In the genomic region with DNA sequence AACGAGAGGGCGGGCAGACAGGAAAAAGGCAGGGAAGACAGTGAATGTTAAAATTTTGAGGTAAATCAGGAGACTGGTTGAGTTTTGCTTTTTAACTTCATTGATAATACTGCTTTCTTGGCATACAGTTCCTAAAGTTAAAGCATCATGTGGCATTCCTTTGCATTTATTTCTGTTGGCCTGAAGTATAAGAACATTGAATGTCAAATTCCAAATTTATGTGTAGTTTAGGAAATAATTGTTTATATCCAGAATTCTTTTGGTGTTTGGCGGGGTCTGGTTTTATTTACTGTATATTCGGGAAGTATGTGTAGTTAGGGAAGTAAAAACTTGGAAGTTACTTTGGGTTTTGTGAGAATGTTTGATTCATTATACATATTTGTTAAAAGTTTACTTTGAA, we compare ENCODE assay signal across 8 cellular contexts.
DNase-seq lines count a peak whose midpoint lies in the region; ATAC-seq and TF ChIP-seq lines count a peak whose summit lies in the region.

No MANE protein-coding gene starts in this region.

- TF ChIP-seq CTCF in OCI-LY1 (IDR thresholded peaks at IDR 0.05; ENCODE audit: low read length) (no peak), endodermal cell (conservative IDR thresholded peaks at IDR 0.05) (no peak), neural progenitor cell (IDR thresholded peaks at IDR 0.05) (no peak)

- H3F3A ChIP-seq in OCI-LY1 (ENCODE audit: insufficient read depth, low read length), result no peaks in the 10 kb centered on the region
- H3F3A ChIP-seq in neural progenitor cell (ENCODE audit: low read depth), result peaks cover 4% of the 10 kb centered on the region

- peaks cover 54 to 56% (median 55%) of the 10 kb centered on the region in 11 experiments for H4K20me1 ChIP-seq in BLaER1 treated with 17β-estradiol and CSF1 and Interleukin-3, amounts not matched to agents 10 nM and 100 nM
- H4K20me1 ChIP-seq in OCI-LY1 (ENCODE audit: insufficient read depth, low read length) (peaks cover 5% of the 10 kb centered on the region; the same call in 1 of the 2 replicates), neural progenitor cell (ENCODE audit: low read depth) (peaks cover 57% of the 10 kb centered on the region)

- DNase-seq in endodermal cell, result no peak
- DNase-seq in neural progenitor cell (ENCODE audit: low spot score), result no peak
- no peak for DNase-seq in AG08395 (ENCODE audit: low spot score)
- no peak for DNase-seq in NCI-H2227 (lab: John Stamatoyannopoulos, UW; ENCODE audit: unreplicated experiment)
- no peak for DNase-seq in A172 (ENCODE audit: low spot score)

- H3K4me3 Mint-ChIP-seq in endodermal cell (peak overlapping the region; percentile 95), neural progenitor cell (peak overlapping the region; percentile 93)

- WGBS in endodermal cell (ENCODE audit: insufficient coverage in 1 of 2, insufficient read length in 1 of 2), 2 experiments, result 0% methylated on average over 2 to 4 of the region's 4 CpGs

- H3K4me2 ChIP-seq in BLaER1 treated with 17β-estradiol and CSF1 and Interleukin-3, amounts not matched to agents 10 nM and 100 nM, result peak overlapping the region; percentile 60 to 97 (median 86)
- H3K4me2 ChIP-seq in OCI-LY1 (ENCODE audit: low read length), result peak overlapping the region; percentile 74
- peak overlapping the region; percentile 84 for H3K4me2 ChIP-seq in neural progenitor cell

- H3K27me3 Mint-ChIP-seq in endodermal cell (ENCODE audit: insufficient read depth), result no peaks in the 10 kb centered on the region
- H3K27me3 Mint-ChIP-seq in neural progenitor cell (ENCODE audit: insufficient read depth, low read depth), result peaks cover 11% of the 10 kb centered on the region

- ATAC-seq in HG03175 (IDR thresholded peaks at IDR 0.05; ENCODE audit: unreplicated experiment), result no peak

- no peaks in the 10 kb centered on the region for H3K9me2 ChIP-seq in OCI-LY1 (ENCODE audit: low read depth, low read length)

- peaks cover 15% of the 10 kb centered on the region for H3K4me1 Mint-ChIP-seq in endodermal cell
- H3K4me1 Mint-ChIP-seq in neural progenitor cell, result peaks cover 26% of the 10 kb centered on the region

- peak overlapping the region; percentile 71 to 92 (median 83) for H3K4me3 ChIP-seq in BLaER1 treated with 17β-estradiol and CSF1 and Interleukin-3, amounts not matched to agents 10 nM and 100 nM
- H3K4me3 ChIP-seq in OCI-LY1 (ENCODE audit: low read depth, low read length, poor library complexity, severe bottlenecking) (peak overlapping the region; percentile 68), endodermal cell (ENCODE audit: low read length) (peak overlapping the region; percentile 97), neural progenitor cell (peak overlapping the region; percentile 68)

- peak overlapping the region; percentile 97 for H3K27ac Mint-ChIP-seq in endodermal cell
- H3K27ac Mint-ChIP-seq in neural progenitor cell, result peak overlapping the region; percentile 43

- peak overlapping the region; percentile 89 to 100 (median 100) for H3K27ac ChIP-seq in BLaER1 treated with 17β-estradiol and CSF1 and Interleukin-3, amounts not matched to agents 10 nM and 100 nM
- peak overlapping the region; percentile 69 for H3K27ac ChIP-seq in OCI-LY1 (ENCODE audit: low read depth, low read length, poor library complexity, severe bottlenecking)
- peak overlapping the region; percentile 55 for H3K27ac ChIP-seq in endodermal cell (ENCODE audit: low read depth, low read length)
- H3K27ac ChIP-seq in neural progenitor cell, result no peak overlapping the region

- no peaks in the 10 kb centered on the region for H3K27me3 ChIP-seq in BLaER1 treated with 17β-estradiol and CSF1 and Interleukin-3, amounts not matched to agents 10 nM and 100 nM
- H3K27me3 ChIP-seq in OCI-LY1 (ENCODE audit: insufficient read depth, low read length) (no peaks in the 10 kb centered on the region), endodermal cell (ENCODE audit: control insufficient read depth, insufficient read depth, low read length, poor library complexity, severe bottlenecking) (no peaks in the 10 kb centered on the region), neural progenitor cell (no peaks in the 10 kb centered on the region)

- H2AFZ ChIP-seq in OCI-LY1 (ENCODE audit: low read length) (no peak overlapping the region), neural progenitor cell (replicated peaks) (no peak overlapping the region)

- H3K79me2 ChIP-seq in OCI-LY1 (ENCODE audit: insufficient read depth, low read length) (peaks cover 56% of the 10 kb centered on the region), neural progenitor cell (ENCODE audit: low read depth) (peaks cover 57% of the 10 kb centered on the region)

- peaks cover 0 to 39% (median 23%) of the 10 kb centered on the region in 11 experiments; a peak in 21 of 22 replicates for H3K36me3 ChIP-seq in BLaER1 treated with 17β-estradiol and CSF1 and Interleukin-3, amounts not matched to agents 10 nM and 100 nM
- H3K36me3 ChIP-seq in OCI-LY1 (ENCODE audit: insufficient read depth, low read length), result peaks cover 27% of the 10 kb centered on the region; the same call in 1 of the 2 replicates
- H3K36me3 ChIP-seq in endodermal cell (ENCODE audit: control insufficient read depth, insufficient read depth, low read length), result peaks cover 6% of the 10 kb centered on the region
- H3K36me3 ChIP-seq in neural progenitor cell, result no peaks in the 10 kb centered on the region

- H3K36me3 Mint-ChIP-seq in endodermal cell (ENCODE audit: low read depth) (peaks cover 2% of the 10 kb centered on the region), neural progenitor cell (peaks cover 8% of the 10 kb centered on the region)

- H3K9ac ChIP-seq in BLaER1 treated with 17β-estradiol and CSF1 and Interleukin-3, amounts not matched to agents 10 nM and 100 nM, result peak overlapping the region; percentile 93 to 100 (median 100)
- H3K9ac ChIP-seq in OCI-LY1 (ENCODE audit: low read length) (peak overlapping the region; percentile 68), endodermal cell (ENCODE audit: extremely low read depth, low read length, poor library complexity, severe bottlenecking) (peak overlapping the region; percentile 94), neural progenitor cell (peak overlapping the region; percentile 30)

- peaks cover 43 to 60% (median 56%) of the 10 kb centered on the region in 10 experiments for H3K4me1 ChIP-seq in BLaER1 treated with 17β-estradiol and CSF1 and Interleukin-3, amounts not matched to agents 10 nM and 100 nM
- H3K4me1 ChIP-seq in OCI-LY1 (ENCODE audit: insufficient read depth, low read length, severe bottlenecking), result peaks cover 53% of the 10 kb centered on the region
- H3K4me1 ChIP-seq in endodermal cell (ENCODE audit: control insufficient read depth, insufficient read depth, low read length), result no peaks in the 10 kb centered on the region
- H3K4me1 ChIP-seq in neural progenitor cell, result peaks cover 8% of the 10 kb centered on the region

- H3K9me3 Mint-ChIP-seq in endodermal cell (no peaks in the 10 kb centered on the region), neural progenitor cell (no peaks in the 10 kb centered on the region)

- no peaks in the 10 kb centered on the region for H3K9me3 ChIP-seq in BLaER1 treated with 17β-estradiol and CSF1 and Interleukin-3, amounts not matched to agents 10 nM and 100 nM (replicated peaks in 1 of 11)
- no peaks in the 10 kb centered on the region for H3K9me3 ChIP-seq in OCI-LY1 (ENCODE audit: low read length)
- no peaks in the 10 kb centered on the region for H3K9me3 ChIP-seq in endodermal cell (ENCODE audit: control insufficient read depth, low read length)
- no peaks in the 10 kb centered on the region for H3K9me3 ChIP-seq in neural progenitor cell (ENCODE audit: low read depth)

Comparison
In these comparisons a context has a peak if more than half of its experiments do, and no peak if none do; other contexts are left out.
1. H3K9ac ChIP-seq: peak in every context shown above with its lines; median percentile 100 in BLaER1 treated with 17β-estradiol and CSF1 and Interleukin-3, amounts not matched to agents 10 nM and 100 nM; 94 in endodermal cell; 68 in OCI-LY1; 30 in neural progenitor cell.